Comparison of ENCODE assay signal across 26 cellular contexts in the genomic region with DNA sequence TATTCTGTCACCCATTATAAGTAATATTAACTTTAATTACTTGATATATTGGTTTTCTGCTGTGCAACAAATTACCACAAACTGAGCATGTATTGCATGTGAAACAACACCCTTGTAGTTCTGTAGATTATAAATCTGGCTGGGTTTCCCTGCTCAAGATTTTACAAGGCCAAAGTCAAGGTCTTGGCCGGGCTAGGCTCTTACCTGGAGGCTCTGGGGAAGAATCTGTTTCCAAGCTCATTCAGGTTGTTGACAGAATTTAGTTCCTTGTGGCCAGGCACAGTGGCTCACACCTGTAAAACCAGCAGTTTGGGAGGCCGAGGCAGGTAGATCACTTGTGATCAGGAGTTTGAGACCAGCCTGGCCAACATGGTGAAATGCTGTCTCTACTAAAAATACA. TPM values are rescaled to one million over a fixed set of nuclear protein-coding genes. Genes with fewer than 3 reads are reported as not detected.
DNase-seq lines count a peak whose midpoint lies in the region; ATAC-seq and TF ChIP-seq lines count a peak whose summit lies in the region.
"Had no signal": no experiment of that assay in that cellular context is flagged by ENCODE, and none has a peak within 500 bp of the region (broad histone marks: within the 10 kb centered on the region; RNA-seq: fewer than 3 reads in every experiment).

No MANE protein-coding gene starts in this region.

- POLR2A ChIA-PET in activated CD8-positive, alpha-beta T cell treated with anti-CD3 and anti-CD28 coated beads for 36 hours (lab: Charles Lee): no interaction called here
- POLR2A ChIA-PET in activated CD8-positive, alpha-beta T cell treated with anti-CD3 and anti-CD28 coated beads, Interleukin-2, amount 10 ng/mL, durations not matched to agents 7 days and 5 days (lab: Charles Lee): no interaction called here

- no peaks in the 10 kb centered on the region for H3K9me3 Mint-ChIP-seq in activated CD8-positive, alpha-beta T cell treated with anti-CD3 and anti-CD28 coated beads for 36 hours
- H3K9me3 Mint-ChIP-seq in activated CD8-positive, alpha-beta T cell treated with anti-CD3 and anti-CD28 coated beads, Interleukin-2, amount 10 ng/mL, durations not matched to agents 7 days and 5 days (ENCODE audit: insufficient read depth): no peaks in the 10 kb centered on the region
- H3K9me3 Mint-ChIP-seq in dendritic cell treated with granulocyte-macrophage colony-stimulating factor and Interleukin-4, amounts not matched to agents 40 ng/mL and 50 ng/mL, for 4 days: no peaks in the 10 kb centered on the region
- H3K9me3 Mint-ChIP-seq: CD4-positive, alpha-beta memory T cell had no signal

- H3K4me1 ChIP-seq in mucosa of descending colon (ENCODE audit: low read depth) (no peaks in the 10 kb centered on the region), BE2C (no peaks in the 10 kb centered on the region)
- H3K4me1 ChIP-seq: A549 had no signal

- ATAC-seq in activated CD8-positive, alpha-beta T cell treated with anti-CD3 and anti-CD28 coated beads for 36 hours: no peak
- no peak for ATAC-seq in activated CD8-positive, alpha-beta T cell treated with anti-CD3 and anti-CD28 coated beads, Interleukin-2, amount 10 ng/mL, durations not matched to agents 7 days and 5 days
- ATAC-seq in T-helper 17 cell (no peak), mucosa of descending colon (peak; percentile 85), HG02870 (IDR thresholded peaks at IDR 0.05; ENCODE audit: unreplicated experiment) (no peak), HG03025 (IDR thresholded peaks at IDR 0.05; ENCODE audit: low FRiP score, unreplicated experiment) (no peak)
- ATAC-seq: A549 had no signal

- TF ChIP-seq CTCF in activated CD8-positive, alpha-beta T cell treated with anti-CD3 and anti-CD28 coated beads for 36 hours (IDR thresholded peaks at IDR 0.05): no peak
- no peak for TF ChIP-seq CTCF in mucosa of descending colon (IDR thresholded peaks at IDR 0.05)
- no peak for TF ChIP-seq CTCF in BE2C (IDR thresholded peaks at IDR 0.05; ENCODE audit: low read depth, low read length)

- peaks cover 61% of the 10 kb centered on the region for H3K36me3 Mint-ChIP-seq in activated CD8-positive, alpha-beta T cell treated with anti-CD3 and anti-CD28 coated beads for 36 hours (ENCODE audit: low read depth)
- H3K36me3 Mint-ChIP-seq in activated CD8-positive, alpha-beta T cell treated with anti-CD3 and anti-CD28 coated beads, Interleukin-2, amount 10 ng/mL, durations not matched to agents 7 days and 5 days (ENCODE audit: low read depth): peaks cover 69% of the 10 kb centered on the region
- H3K36me3 Mint-ChIP-seq in T-helper 17 cell (ENCODE audit: low read depth): peaks cover 13% of the 10 kb centered on the region
- peaks cover 90% of the 10 kb centered on the region for H3K36me3 Mint-ChIP-seq in dendritic cell treated with granulocyte-macrophage colony-stimulating factor and Interleukin-4, amounts not matched to agents 40 ng/mL and 50 ng/mL, for 4 days (ENCODE audit: low read depth)

- H3K9me3 ChIP-seq in T-helper 17 cell (ENCODE audit: control insufficient read depth, low read length, poor library complexity, severe bottlenecking) (no peaks in the 10 kb centered on the region), mucosa of descending colon (no peaks in the 10 kb centered on the region), BE2C (no peaks in the 10 kb centered on the region)

- H3K36me3 ChIP-seq in mucosa of descending colon (ENCODE audit: low read depth): no peaks in the 10 kb centered on the region
- H3K36me3 ChIP-seq in BE2C: peaks cover 39% of the 10 kb centered on the region

- H3K27me3 Mint-ChIP-seq in activated CD8-positive, alpha-beta T cell treated with anti-CD3 and anti-CD28 coated beads for 36 hours: no peaks in the 10 kb centered on the region
- H3K27me3 Mint-ChIP-seq in activated CD8-positive, alpha-beta T cell treated with anti-CD3 and anti-CD28 coated beads, Interleukin-2, amount 10 ng/mL, durations not matched to agents 7 days and 5 days (ENCODE audit: low read depth): no peaks in the 10 kb centered on the region
- no peaks in the 10 kb centered on the region for H3K27me3 Mint-ChIP-seq in T-helper 17 cell
- H3K27me3 Mint-ChIP-seq in dendritic cell treated with granulocyte-macrophage colony-stimulating factor and Interleukin-4, amounts not matched to agents 40 ng/mL and 50 ng/mL, for 4 days: no peaks in the 10 kb centered on the region
- H3K27me3 Mint-ChIP-seq: CD4-positive, alpha-beta memory T cell had no signal

- no peaks in the 10 kb centered on the region for H3K27me3 ChIP-seq in BE2C

- H3K4me3 Mint-ChIP-seq in activated CD8-positive, alpha-beta T cell treated with anti-CD3 and anti-CD28 coated beads for 36 hours: no peak overlapping the region
- H3K4me3 Mint-ChIP-seq in activated CD8-positive, alpha-beta T cell treated with anti-CD3 and anti-CD28 coated beads, Interleukin-2, amount 10 ng/mL, durations not matched to agents 7 days and 5 days: no peak overlapping the region
- no peak overlapping the region for H3K4me3 Mint-ChIP-seq in T-helper 17 cell
- no peak overlapping the region for H3K4me3 Mint-ChIP-seq in dendritic cell treated with granulocyte-macrophage colony-stimulating factor and Interleukin-4, amounts not matched to agents 40 ng/mL and 50 ng/mL, for 4 days
- H3K4me3 Mint-ChIP-seq: CD4-positive, alpha-beta memory T cell had no signal

- CTCF ChIA-PET in activated CD8-positive, alpha-beta T cell treated with anti-CD3 and anti-CD28 coated beads for 36 hours (lab: Charles Lee): interaction anchor here (1.4 kb wide), 1 partner anchor 15 kb away, joined by 3 read pairs; no protein-coding TSS in a partner anchor
- CTCF ChIA-PET in activated CD8-positive, alpha-beta T cell treated with anti-CD3 and anti-CD28 coated beads, Interleukin-2, amount 10 ng/mL, durations not matched to agents 7 days and 5 days (lab: Charles Lee): no interaction called here

- intact Hi-C loops in activated CD8-positive, alpha-beta T cell treated with anti-CD3 and anti-CD28 coated beads for 36 hours (cut with micrococcal nuclease): no loop called here
- intact Hi-C loops in dendritic cell treated with granulocyte-macrophage colony-stimulating factor and Interleukin-4, amounts not matched to agents 40 ng/mL and 50 ng/mL, for 4 days (cut with micrococcal nuclease): no loop called here
- intact Hi-C loops in mucosa of descending colon (cut with DNase I, micrococcal nuclease): no loop called here

- peak overlapping the region; percentile 27 for H3K27ac Mint-ChIP-seq in activated CD8-positive, alpha-beta T cell treated with anti-CD3 and anti-CD28 coated beads for 36 hours
- no peak overlapping the region for H3K27ac Mint-ChIP-seq in activated CD8-positive, alpha-beta T cell treated with anti-CD3 and anti-CD28 coated beads, Interleukin-2, amount 10 ng/mL, durations not matched to agents 7 days and 5 days
- H3K27ac Mint-ChIP-seq in T-helper 17 cell: peak overlapping the region; percentile 37
- peak overlapping the region; percentile 40 for H3K27ac Mint-ChIP-seq in dendritic cell treated with granulocyte-macrophage colony-stimulating factor and Interleukin-4, amounts not matched to agents 40 ng/mL and 50 ng/mL, for 4 days

- no peak for DNase-seq in activated CD8-positive, alpha-beta T cell treated with anti-CD3 and anti-CD28 coated beads for 36 hours
- DNase-seq in activated CD8-positive, alpha-beta T cell treated with anti-CD3 and anti-CD28 coated beads, Interleukin-2, amount 10 ng/mL, durations not matched to agents 7 days and 5 days: no peak
- no peak for DNase-seq in T-helper 17 cell
- peak in 2 of 3 donors; percentile 32 to 42 for DNase-seq in mucosa of descending colon
- DNase-seq in BE2C: no peak
- DNase-seq: 8988T; ACHN; AML-193; C1 segment of cervical spinal cord; Calu3; CD4-positive, alpha-beta memory T cell; COR-L47; DMS53; DMS79 treated with DMSO at 0.1 percent for 48 hours; GF-D8; GM23248; H7; HCEC 1CT had no signal

- peaks cover 17% of the 10 kb centered on the region for H3K4me1 Mint-ChIP-seq in activated CD8-positive, alpha-beta T cell treated with anti-CD3 and anti-CD28 coated beads for 36 hours (ENCODE audit: low read depth)
- H3K4me1 Mint-ChIP-seq in activated CD8-positive, alpha-beta T cell treated with anti-CD3 and anti-CD28 coated beads, Interleukin-2, amount 10 ng/mL, durations not matched to agents 7 days and 5 days (ENCODE audit: low read depth): peaks cover 2% of the 10 kb centered on the region
- H3K4me1 Mint-ChIP-seq in T-helper 17 cell: peaks cover 2% of the 10 kb centered on the region
- H3K4me1 Mint-ChIP-seq in dendritic cell treated with granulocyte-macrophage colony-stimulating factor and Interleukin-4, amounts not matched to agents 40 ng/mL and 50 ng/mL, for 4 days (ENCODE audit: low read depth): peaks cover 6% of the 10 kb centered on the region

- H3K4me3 ChIP-seq in mucosa of descending colon (no peak overlapping the region), BE2C (ENCODE audit: low read depth, low read length) (no peak overlapping the region)
- H3K4me3 ChIP-seq: A549, GM23248 had no signal

RNA-seq across cellular contexts. Expression of a gene that starts 16.3 kb away (rescaled TPM):
- total RNA-seq in activated CD8-positive, alpha-beta T cell treated with anti-CD3 and anti-CD28 coated beads for 36 hours: 100 to 1,000 TPM; 105 TPM
- 10 to 100 TPM; 78.1 to 79.8 TPM for total RNA-seq in activated CD8-positive, alpha-beta T cell treated with anti-CD3 and anti-CD28 coated beads, Interleukin-2, amount 10 ng/mL, durations not matched to agents 7 days and 5 days
- total RNA-seq in T-helper 17 cell: 10 to 100 TPM; 26.9 to 29.5 TPM
- total RNA-seq in mucosa of descending colon: 100 to 1,000 TPM in 1 of 3 donors, 10 to 100 TPM in 2; 93.4 to 107 (median 95.3) TPM
- polyA plus RNA-seq in BE2C (2012; ENCODE audit: insufficient read depth, insufficient read length, low read depth): 107 TPM

RNA-seq across cellular contexts. Expression of a gene that starts 44.8 kb away (rescaled TPM):
- 10 to 100 TPM in 1 of 2 experiments, 1 to 10 TPM in 1; 7.1 to 10.2 TPM for total RNA-seq in activated CD8-positive, alpha-beta T cell treated with anti-CD3 and anti-CD28 coated beads for 36 hours
- total RNA-seq in activated CD8-positive, alpha-beta T cell treated with anti-CD3 and anti-CD28 coated beads, Interleukin-2, amount 10 ng/mL, durations not matched to agents 7 days and 5 days: 10 to 100 TPM; 19.1 to 20.2 TPM
- total RNA-seq in T-helper 17 cell (10 to 100 TPM; 13.9 to 14.1 TPM), mucosa of descending colon (1 to 10 TPM in 1 of 3 donors, under 1 TPM in 2; 0.41 to 1.0 (median 0.58) TPM)
- not detected for polyA plus RNA-seq in BE2C (2012; ENCODE audit: insufficient read depth, insufficient read length, low read depth)
- total RNA-seq: Calu3, Daoy, G401, GM23248, H1, H7 had no signal
- polyA plus RNA-seq: BJ, GM23248 had no signal

RNA-seq across cellular contexts. Expression of a gene that starts 45.9 kb away (rescaled TPM):
- total RNA-seq in activated CD8-positive, alpha-beta T cell treated with anti-CD3 and anti-CD28 coated beads for 36 hours: 10 to 100 TPM; 16.0 to 16.8 TPM
- 10 to 100 TPM; 31.6 to 36.0 TPM for total RNA-seq in activated CD8-positive, alpha-beta T cell treated with anti-CD3 and anti-CD28 coated beads, Interleukin-2, amount 10 ng/mL, durations not matched to agents 7 days and 5 days
- total RNA-seq in T-helper 17 cell (10 to 100 TPM; 26.3 to 27.3 TPM), mucosa of descending colon (10 to 100 TPM; 11.9 to 19.8 (median 18.6) TPM)
- polyA plus RNA-seq in BE2C (2012; ENCODE audit: insufficient read depth, insufficient read length, low read depth): 39.8 TPM

RNA-seq across cellular contexts. Expression of a gene that starts 51.2 kb away (rescaled TPM):
- total RNA-seq in activated CD8-positive, alpha-beta T cell treated with anti-CD3 and anti-CD28 coated beads for 36 hours: 10 to 100 TPM; 26.0 to 30.7 TPM
- total RNA-seq in activated CD8-positive, alpha-beta T cell treated with anti-CD3 and anti-CD28 coated beads, Interleukin-2, amount 10 ng/mL, durations not matched to agents 7 days and 5 days: 10 to 100 TPM; 30.5 to 31.2 TPM
- total RNA-seq in T-helper 17 cell (10 to 100 TPM; 65.8 to 70.6 TPM), mucosa of descending colon (10 to 100 TPM; 24.0 to 32.2 (median 26.5) TPM)
- 44.3 TPM for polyA plus RNA-seq in BE2C (2012; ENCODE audit: insufficient read depth, insufficient read length, low read depth)

Comparison
In these comparisons a context has a peak if more than half of its experiments do, and no peak if none do; other contexts are left out.
1. DNase-seq: peak in mucosa of descending colon (2 of 3); none in activated CD8-positive, alpha-beta T cell treated with anti-CD3 and anti-CD28 coated beads for 36 hours (single experiment), activated CD8-positive, alpha-beta T cell treated with anti-CD3 and anti-CD28 coated beads, Interleukin-2, amount 10 ng/mL, durations not matched to agents 7 days and 5 days (single experiment), T-helper 17 cell (0 of 3) and BE2C (single experiment).
2. RNA of a gene that starts 44.8 kb away (total RNA-seq): 19.1 to 20.2 TPM in activated CD8-positive, alpha-beta T cell treated with anti-CD3 and anti-CD28 coated beads, Interleukin-2, amount 10 ng/mL, durations not matched to agents 7 days and 5 days, 13.9 to 14.1 TPM in T-helper 17 cell and 7.1 to 10.2 TPM in activated CD8-positive, alpha-beta T cell treated with anti-CD3 and anti-CD28 coated beads for 36 hours; 0.41 to 1.0 TPM in mucosa of descending colon; every median in the first group is over 4 times any median in the second.